Comparison of ENCODE assay signal across 8 cellular contexts in the genomic region with DNA sequence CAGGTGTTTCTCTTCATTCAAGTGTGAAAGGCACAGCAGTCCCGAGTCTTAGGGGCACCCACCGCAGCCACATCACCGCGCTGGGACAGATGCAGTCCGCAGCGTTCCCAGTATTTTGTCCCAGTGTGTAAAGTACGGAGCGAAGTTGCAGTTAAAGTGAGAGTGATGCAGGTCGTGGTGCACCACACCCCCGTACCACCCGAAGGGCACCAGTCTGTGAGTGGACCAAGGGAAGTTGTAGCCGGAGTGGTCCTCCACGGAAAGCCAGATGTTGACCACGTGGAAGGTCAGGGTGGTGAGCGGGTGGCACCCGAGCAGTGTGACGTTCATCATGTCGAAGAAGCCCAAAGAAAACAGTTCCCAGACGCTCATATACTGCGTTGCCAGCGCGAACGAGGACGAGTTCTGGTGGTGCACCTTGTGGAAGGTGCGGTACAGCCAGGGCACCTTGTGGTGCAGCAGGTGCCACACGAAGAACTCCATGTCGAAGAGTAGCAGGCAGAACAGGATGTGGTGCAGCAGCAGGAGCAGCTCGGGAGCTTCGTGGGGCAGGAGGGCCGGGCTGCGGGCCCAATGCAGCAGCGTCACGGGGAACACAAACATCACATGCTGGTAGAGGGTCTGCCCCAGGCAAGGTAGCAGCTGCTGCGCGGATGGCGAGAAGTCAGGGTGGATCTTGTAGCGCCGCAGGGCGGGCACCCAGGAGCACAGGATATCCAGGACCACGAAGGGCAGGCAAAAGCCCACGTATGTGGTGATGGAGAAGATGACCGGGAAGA. TPM values are rescaled to one million over a fixed set of nuclear protein-coding genes. Genes with fewer than 3 reads are reported as not detected.
DNase-seq lines count a peak whose midpoint lies in the region; ATAC-seq and TF ChIP-seq lines count a peak whose summit lies in the region.

No MANE protein-coding gene starts in this region.

- no peaks in the 10 kb centered on the region for H3K36me3 ChIP-seq in CD8-positive, alpha-beta T cell (ENCODE audit: insufficient read depth, low read length)
- H3K36me3 ChIP-seq in heart right ventricle = no peaks in the 10 kb centered on the region
- no peaks in the 10 kb centered on the region for H3K36me3 ChIP-seq in psoas muscle (ENCODE audit: insufficient read depth in 1 of 2, low read depth in 1 of 2)

- peak overlapping the region; percentile 62 for H3K27ac Mint-ChIP-seq in CD8-positive, alpha-beta T cell

- peaks cover 19% of the 10 kb centered on the region for H3K4me1 ChIP-seq in CD8-positive, alpha-beta T cell (ENCODE audit: insufficient read depth, low read length)
- H3K4me1 ChIP-seq in heart right ventricle (peaks cover 0 to 28% (median 20%) of the 10 kb centered on the region in 9 donors), psoas muscle (peaks cover 9% of the 10 kb centered on the region)

- ATAC-seq in CD8-positive, alpha-beta T cell = peak; percentile 79
- ATAC-seq in heart right ventricle (peak; percentile 20 to 71 (median 60)), psoas muscle (peak; percentile 7 to 53 (median 33)), HG03159 (IDR thresholded peaks at IDR 0.05; ENCODE audit: unreplicated experiment) (no peak), HG03521 (IDR thresholded peaks at IDR 0.05; ENCODE audit: unreplicated experiment) (no peak)

- peak overlapping the region; percentile 81 for H3K4me3 Mint-ChIP-seq in CD8-positive, alpha-beta T cell

- peaks cover 12% of the 10 kb centered on the region for H3K27me3 ChIP-seq in CD8-positive, alpha-beta T cell (ENCODE audit: insufficient read depth, low read length)
- H3K27me3 ChIP-seq in heart right ventricle (peaks cover 0 to 88% (median 20%) of the 10 kb centered on the region in 7 donors), psoas muscle (ENCODE audit: insufficient read depth in 3 of 3, low read length in 2 of 3) (peaks cover 2 to 60% (median 6%) of the 10 kb centered on the region in 3 donors)

- H3K9me3 ChIP-seq in CD8-positive, alpha-beta T cell (ENCODE audit: low read length) = no peaks in the 10 kb centered on the region
- H3K9me3 ChIP-seq in heart right ventricle = no peaks in the 10 kb centered on the region
- no peaks in the 10 kb centered on the region for H3K9me3 ChIP-seq in psoas muscle

- intact Hi-C loops in CD8-positive, alpha-beta T cell (cut with DNase I, micrococcal nuclease) = no loop called here
- intact Hi-C loops in heart right ventricle (cut with DNase I) = loop anchor here in 3 of 10 donors (5.0 to 10.0 kb wide), 2 partner anchors 112 to 119 kb away; no protein-coding TSS in a partner anchor
- intact Hi-C loops in psoas muscle (cut with DNase I) = no loop called here

- H3K9me3 Mint-ChIP-seq in CD8-positive, alpha-beta T cell = no peaks in the 10 kb centered on the region

- peak in 6 of 7 experiments; percentile 8 to 73 (median 38) for DNase-seq in CD8-positive, alpha-beta T cell
- peak; percentile 9 for DNase-seq in KG1 (lab: John Stamatoyannopoulos, UW)
- peak; percentile 31 for DNase-seq in activated effector memory CD4-positive, alpha-beta T cell treated with Interleukin-2 at 50 U/mL for 16 hours
- DNase-seq in heart right ventricle = peak in 1 of 2 donors; percentile 14
- peak in 1 of 2 donors; percentile 48 for DNase-seq in psoas muscle
- DNase-seq in NCI-H2171 (lab: John Stamatoyannopoulos, UW) = no peak

- CTCF ChIA-PET in CD8-positive, alpha-beta T cell (lab: Charles Lee) = interaction anchor here (1.0 to 5.9 kb wide), 8 partner anchors 9 to 370 kb away, joined by 3 to 42 read pairs (median 8); partner anchors contain the start of gene FAS

- peak overlapping the region; percentile 67 for H3K4me3 ChIP-seq in CD8-positive, alpha-beta T cell (ENCODE audit: low read depth, low read length)
- peak overlapping the region; percentile 21 to 67 (median 56) for H3K4me3 ChIP-seq in heart right ventricle
- H3K4me3 ChIP-seq in psoas muscle = peak overlapping the region; percentile 65

- H3K27ac ChIP-seq in CD8-positive, alpha-beta T cell (ENCODE audit: low read depth, low read length) = no peak overlapping the region
- H3K27ac ChIP-seq in heart right ventricle (peak overlapping the region in 9 of 10 donors; percentile 78 to 93 (median 86)), psoas muscle (peak overlapping the region; percentile 66)

- TF ChIP-seq CTCF in CD8-positive, alpha-beta T cell (IDR thresholded peaks at IDR 0.05) = no peak
- TF ChIP-seq CTCF in heart right ventricle (IDR thresholded peaks at IDR 0.05) (peak in 2 of 9 donors; percentile 12 to 30), psoas muscle (IDR thresholded peaks at IDR 0.05) (no peak)

- peaks cover 16% of the 10 kb centered on the region for H3K4me1 Mint-ChIP-seq in CD8-positive, alpha-beta T cell (ENCODE audit: low read depth)

- no peaks in the 10 kb centered on the region for H3K36me3 Mint-ChIP-seq in CD8-positive, alpha-beta T cell

- H3K27me3 Mint-ChIP-seq in CD8-positive, alpha-beta T cell (ENCODE audit: low read depth) = peaks cover 47% of the 10 kb centered on the region

- 10 to 11% methylated on average over 42 of the region's 42 CpGs for whole genome bisulfite sequencing in heart right ventricle, 2 donors
- 8 to 12% (median 12%) methylated on average over 42 of the region's 42 CpGs for WGBS in psoas muscle, 3 donors

- POLR2A ChIA-PET in CD8-positive, alpha-beta T cell (lab: Charles Lee) = interaction anchor here (2.2 kb wide), 1 partner anchor 216 kb away, joined by 10 read pairs; the partner anchor contains the start of gene FAS

RNA-seq across cellular contexts. Expression of gene CH25H, which starts 0.5 kb away (rescaled TPM):
- under 1 TPM; 0.44 to 0.54 TPM for total RNA-seq in CD8-positive, alpha-beta T cell
- 1 to 10 TPM in 3 of 10 donors, under 1 TPM in 6, not detected in 1; 0.31 to 8.8 (median 0.76) TPM for total RNA-seq in heart right ventricle
- polyA plus RNA-seq in heart right ventricle = under 1 TPM; 0.23 to 0.51 TPM
- total RNA-seq in psoas muscle = 1 to 10 TPM in 1 of 4 donors, under 1 TPM in 1, not detected in 2; 0.13 to 1.1 TPM
- under 1 TPM; 0.05 to 0.35 (median 0.25) TPM for polyA plus RNA-seq in psoas muscle

RNA-seq across cellular contexts. Expression of gene LIPA, which starts 45.0 kb away (rescaled TPM):
- total RNA-seq in CD8-positive, alpha-beta T cell = 10 to 100 TPM in 1 of 2 experiments, 1 to 10 TPM in 1; 9.7 to 12.1 TPM
- total RNA-seq in heart right ventricle (10 to 100 TPM; 12.4 to 58.5 (median 15.3) TPM), psoas muscle (10 to 100 TPM in 3 of 4 donors, 1 to 10 TPM in 1; 7.7 to 14.2 (median 12.3) TPM)
- polyA plus RNA-seq in heart right ventricle (10 to 100 TPM in 1 of 2 donors, 1 to 10 TPM in 1; 7.8 to 17.6 TPM), psoas muscle (10 to 100 TPM in 1 of 3 donors, 1 to 10 TPM in 2; 7.6 to 10.3 (median 8.2) TPM)

Comparison
In these comparisons a context has a peak if more than half of its experiments do, and no peak if none do; other contexts are left out.
1. ATAC-seq: peak in CD8-positive, alpha-beta T cell (single experiment), heart right ventricle (8 of 8) and psoas muscle (4 of 4); none in HG03159 (single experiment) and HG03521 (single experiment).
2. Peak in every context shown above with its lines, with median percentiles within 50 percentile points of each other: H3K4me3 ChIP-seq.